In genomic region chr14:100191584-100192249, GRCh38 we compare ENCODE assay signal across 1 cellular context.
TF ChIP-seq lines count a peak whose summit lies in the region.

No MANE protein-coding gene starts in this region.

TF ChIP-seq in endothelial cell of umbilical vein, 7 proteins besides CTCF, POLR2A, EP300 and RAD21:
- TF ChIP-seq POLR2AphosphoS5 (IDR thresholded peaks at IDR 0.05; ENCODE audit: insufficient read depth, low read depth, low read length), result no peak
- no peak for TF ChIP-seq EZH2 (IDR thresholded peaks at IDR 0.05; ENCODE audit: borderline replicate concordance, low read depth, low read length, severe bottlenecking)
- TF ChIP-seq FOS (IDR thresholded peaks at IDR 0.05; ENCODE audit: borderline replicate concordance, insufficient read depth, low read length), result no peak
- TF ChIP-seq MYC (IDR thresholded peaks at IDR 0.05; ENCODE audit: low read depth, low read length), result no peak
- no peak for TF ChIP-seq MAX (IDR thresholded peaks at IDR 0.05; ENCODE audit: insufficient read depth, insufficient read length)
- TF ChIP-seq GATA2 (IDR thresholded peaks at IDR 0.05; ENCODE audit: insufficient read depth, insufficient read length, low read depth, low read length), result no peak
- no peak for TF ChIP-seq JUN (IDR thresholded peaks at IDR 0.05; ENCODE audit: borderline replicate concordance, insufficient read depth, insufficient read length, low read depth)
TF ChIP-seq in endothelial cell of umbilical vein: peak in this region for 0.
